In genomic region chr2:173924285-173924684, GRCh38 we compare ENCODE assay signal across 22 cellular contexts. TPM values are rescaled to one million over a fixed set of nuclear protein-coding genes. Genes with fewer than 3 reads are reported as not detected.
A peak's percentile ranks its signal among the peaks of the same experiment; 100 is the strongest.
DNase-seq lines count a peak whose midpoint lies in the region; ATAC-seq and TF ChIP-seq lines count a peak whose summit lies in the region.
"Had no signal": no experiment of that assay in that cellular context is flagged by ENCODE, and none has a peak within 500 bp of the region (broad histone marks: within the 10 kb centered on the region; RNA-seq: fewer than 3 reads in every experiment).

No MANE protein-coding gene starts in this region.

- ATAC-seq in CD4-positive, CD25-positive, alpha-beta regulatory T cell (ENCODE audit: low read depth in 2 of 2), result no peak
- ATAC-seq in activated T-helper 17 cell treated with anti-CD3 and anti-CD28 coated beads, Interleukin-2, amount 50 U/mL, for 72 hours (replicated peaks), result no peak
- ATAC-seq in natural killer cell (no peak), HG02798 (IDR thresholded peaks at IDR 0.05; ENCODE audit: poor library complexity, unreplicated experiment) (no peak), HG03095 (IDR thresholded peaks at IDR 0.05; ENCODE audit: unreplicated experiment) (no peak)

- H3K9me3 Mint-ChIP-seq in CD4-positive, CD25-positive, alpha-beta regulatory T cell, result no peaks in the 10 kb centered on the region
- no peaks in the 10 kb centered on the region for H3K9me3 Mint-ChIP-seq in CD4-positive, alpha-beta memory T cell
- no peaks in the 10 kb centered on the region for H3K9me3 Mint-ChIP-seq in activated T-helper 17 cell treated with anti-CD3 and anti-CD28 coated beads, Interleukin-2, amount 50 U/mL, for 72 hours
- no peaks in the 10 kb centered on the region for H3K9me3 Mint-ChIP-seq in natural killer cell

- peak overlapping the region; percentile 35 for H3K27ac ChIP-seq in CD4-positive, CD25-positive, alpha-beta regulatory T cell (ENCODE audit: insufficient read depth, low read length, poor library complexity, severe bottlenecking)
- H3K27ac ChIP-seq in CD4-positive, alpha-beta memory T cell (ENCODE audit: low read depth, low read length), result no peak overlapping the region
- H3K27ac ChIP-seq: HL-60, Peyer's patch, SJSA1 had no signal

- intact Hi-C loops in CD4-positive, alpha-beta memory T cell (cut with micrococcal nuclease), result loop anchor here (5.0 kb wide), 1 partner anchor 38 kb away; no protein-coding TSS in a partner anchor
- intact Hi-C loops in natural killer cell (cut with micrococcal nuclease), result loop anchor here (5.0 kb wide), 1 partner anchor 38 kb away; no protein-coding TSS in a partner anchor

- peaks cover 32% of the 10 kb centered on the region for H3K4me1 ChIP-seq in CD4-positive, CD25-positive, alpha-beta regulatory T cell (ENCODE audit: control insufficient read depth, insufficient read depth, low read length, poor library complexity, severe bottlenecking)
- peaks cover 73% of the 10 kb centered on the region for H3K4me1 ChIP-seq in CD4-positive, alpha-beta memory T cell (ENCODE audit: insufficient read depth, low read length)

- H3K36me3 ChIP-seq in CD4-positive, CD25-positive, alpha-beta regulatory T cell (ENCODE audit: control insufficient read depth, insufficient read depth, low read length), result peaks cover 3% of the 10 kb centered on the region
- H3K36me3 ChIP-seq in CD4-positive, alpha-beta memory T cell (ENCODE audit: insufficient read depth, low read length), result no peaks in the 10 kb centered on the region
- H3K36me3 ChIP-seq: Peyer's patch had no signal

- H3K4me1 Mint-ChIP-seq in CD4-positive, CD25-positive, alpha-beta regulatory T cell, result peaks cover 59 to 84% (median 75%) of the 10 kb centered on the region in 4 donors
- peaks cover 59 to 91% (median 70%) of the 10 kb centered on the region in 4 donors for H3K4me1 Mint-ChIP-seq in CD4-positive, alpha-beta memory T cell
- H3K4me1 Mint-ChIP-seq in activated T-helper 17 cell treated with anti-CD3 and anti-CD28 coated beads, Interleukin-2, amount 50 U/mL, for 72 hours, result peaks cover 52% of the 10 kb centered on the region
- H3K4me1 Mint-ChIP-seq in natural killer cell, result peaks cover 73 to 75% of the 10 kb centered on the region in 2 donors

- no peak for DNase-seq in CD4-positive, CD25-positive, alpha-beta regulatory T cell
- no peak for DNase-seq in CD4-positive, alpha-beta memory T cell
- DNase-seq in natural killer cell (no peak), cerebellar cortex (ENCODE audit: low spot score) (no peak), SW 1271 (lab: John Stamatoyannopoulos, UW) (no peak)
- DNase-seq: DMS153; GOT3; Kasumi-1; MM.1S; NCI-H1092 treated with DMSO at 0.1 percent for 48 hours; NCI-H146; NCI-H2029 treated with DMSO at 0.1 percent for 48 hours; NCI-H2171; NCI-H69; NK-92 treated with Interleukin-12 subunit alpha and Interleukin-12 subunit beta, amount 100 ng/mL, for 24 hours; Peyer's patch had no signal

- POLR2A ChIA-PET in CD4-positive, alpha-beta memory T cell (lab: Charles Lee; ENCODE audit: partially characterized antibody), result no interaction called here

- H3K27me3 Mint-ChIP-seq in CD4-positive, CD25-positive, alpha-beta regulatory T cell, result no peaks in the 10 kb centered on the region
- no peaks in the 10 kb centered on the region for H3K27me3 Mint-ChIP-seq in CD4-positive, alpha-beta memory T cell
- no peaks in the 10 kb centered on the region for H3K27me3 Mint-ChIP-seq in activated T-helper 17 cell treated with anti-CD3 and anti-CD28 coated beads, Interleukin-2, amount 50 U/mL, for 72 hours
- H3K27me3 Mint-ChIP-seq in natural killer cell (ENCODE audit: low read depth in 2 of 2), result no peaks in the 10 kb centered on the region
- H3K27me3 Mint-ChIP-seq: B cell had no signal

- H3K36me3 Mint-ChIP-seq in CD4-positive, CD25-positive, alpha-beta regulatory T cell, result peaks cover 22% of the 10 kb centered on the region
- H3K36me3 Mint-ChIP-seq in CD4-positive, alpha-beta memory T cell, result peaks cover 9 to 15% of the 10 kb centered on the region in 2 donors
- peaks cover 42% of the 10 kb centered on the region for H3K36me3 Mint-ChIP-seq in activated T-helper 17 cell treated with anti-CD3 and anti-CD28 coated beads, Interleukin-2, amount 50 U/mL, for 72 hours (ENCODE audit: low read depth)
- H3K36me3 Mint-ChIP-seq in natural killer cell, result no peaks in the 10 kb centered on the region

- peak overlapping the region in 3 of 4 donors; percentile 5 to 21 (median 18) for H3K4me3 Mint-ChIP-seq in CD4-positive, CD25-positive, alpha-beta regulatory T cell
- H3K4me3 Mint-ChIP-seq in CD4-positive, alpha-beta memory T cell, result peak overlapping the region in 3 of 8 donors; percentile 11 to 18 (median 18)
- H3K4me3 Mint-ChIP-seq in activated T-helper 17 cell treated with anti-CD3 and anti-CD28 coated beads, Interleukin-2, amount 50 U/mL, for 72 hours, result no peak overlapping the region
- no peak overlapping the region for H3K4me3 Mint-ChIP-seq in natural killer cell
- H3K4me3 Mint-ChIP-seq: B cell had no signal

- peak overlapping the region; percentile 26 for H3K4me3 ChIP-seq in CD4-positive, CD25-positive, alpha-beta regulatory T cell (ENCODE audit: low read depth, low read length)
- no peak overlapping the region for H3K4me3 ChIP-seq in CD4-positive, alpha-beta memory T cell (ENCODE audit: low read length in 2 of 2)
- H3K4me3 ChIP-seq: Peyer's patch, SJSA1 had no signal

- H3K27me3 ChIP-seq in CD4-positive, CD25-positive, alpha-beta regulatory T cell (ENCODE audit: control insufficient read depth, insufficient read depth, low read length), result no peaks in the 10 kb centered on the region
- no peaks in the 10 kb centered on the region for H3K27me3 ChIP-seq in CD4-positive, alpha-beta memory T cell (ENCODE audit: insufficient read depth, low read length)
- H3K27me3 ChIP-seq: Peyer's patch, SJSA1 had no signal

- no peak for TF ChIP-seq CTCF in natural killer cell (IDR thresholded peaks at IDR 0.05)

- H3K27ac Mint-ChIP-seq in CD4-positive, CD25-positive, alpha-beta regulatory T cell, result peak overlapping the region in 2 of 3 donors; percentile 15 to 52
- peak overlapping the region in 5 of 7 donors; percentile 10 to 65 (median 30) for H3K27ac Mint-ChIP-seq in CD4-positive, alpha-beta memory T cell
- peak overlapping the region; percentile 8 for H3K27ac Mint-ChIP-seq in activated T-helper 17 cell treated with anti-CD3 and anti-CD28 coated beads, Interleukin-2, amount 50 U/mL, for 72 hours
- peak overlapping the region; percentile 57 to 78 for H3K27ac Mint-ChIP-seq in natural killer cell
- H3K27ac Mint-ChIP-seq: B cell had no signal

- CTCF ChIA-PET in CD4-positive, alpha-beta memory T cell (lab: Charles Lee; ENCODE audit: partially characterized antibody), result no interaction called here

- no peaks in the 10 kb centered on the region for H3K9me3 ChIP-seq in CD4-positive, CD25-positive, alpha-beta regulatory T cell (ENCODE audit: control insufficient read depth in 2 of 2, low read length in 2 of 2)
- H3K9me3 ChIP-seq in CD4-positive, alpha-beta memory T cell (ENCODE audit: control insufficient read depth in 1 of 2, low read length in 2 of 2), result no peaks in the 10 kb centered on the region
- H3K9me3 ChIP-seq: Peyer's patch, SJSA1 had no signal

RNA-seq across cellular contexts. Expression of gene SP3, which starts 40.9 kb away (rescaled TPM):
- total RNA-seq in CD4-positive, CD25-positive, alpha-beta regulatory T cell, result 153 TPM
- polyA plus RNA-seq in CD4-positive, CD25-positive, alpha-beta regulatory T cell, result 10 to 100 TPM; 65.9 to 85.9 (median 76.4) TPM
- 100 to 1,000 TPM; 117 to 130 TPM for total RNA-seq in CD4-positive, alpha-beta memory T cell
- 10 to 100 TPM; 55.5 to 83.4 TPM for polyA plus RNA-seq in CD4-positive, alpha-beta memory T cell
- 100 to 1,000 TPM in 1 of 2 donors, 10 to 100 TPM in 1; 84.4 to 103 TPM for total RNA-seq in activated T-helper 17 cell treated with anti-CD3 and anti-CD28 coated beads, Interleukin-2, amount 50 U/mL, for 72 hours
- 100 to 1,000 TPM; 179 to 200 (median 188) TPM for total RNA-seq in natural killer cell

Comparison
In these comparisons a context has a peak if more than half of its experiments do, and no peak if none do; other contexts are left out.
1. H3K27ac Mint-ChIP-seq: peak in every context shown above with its lines; median percentile 68 in natural killer cell; 34 in CD4-positive, CD25-positive, alpha-beta regulatory T cell; 30 in CD4-positive, alpha-beta memory T cell; 8 in activated T-helper 17 cell treated with anti-CD3 and anti-CD28 coated beads, Interleukin-2, amount 50 U/mL, for 72 hours.
2. H3K4me3 Mint-ChIP-seq: peak in CD4-positive, CD25-positive, alpha-beta regulatory T cell (3 of 4); none in activated T-helper 17 cell treated with anti-CD3 and anti-CD28 coated beads, Interleukin-2, amount 50 U/mL, for 72 hours (single experiment) and natural killer cell (single experiment).